Comparison of ENCODE assay signal across 1 cellular context in the genomic region with DNA sequence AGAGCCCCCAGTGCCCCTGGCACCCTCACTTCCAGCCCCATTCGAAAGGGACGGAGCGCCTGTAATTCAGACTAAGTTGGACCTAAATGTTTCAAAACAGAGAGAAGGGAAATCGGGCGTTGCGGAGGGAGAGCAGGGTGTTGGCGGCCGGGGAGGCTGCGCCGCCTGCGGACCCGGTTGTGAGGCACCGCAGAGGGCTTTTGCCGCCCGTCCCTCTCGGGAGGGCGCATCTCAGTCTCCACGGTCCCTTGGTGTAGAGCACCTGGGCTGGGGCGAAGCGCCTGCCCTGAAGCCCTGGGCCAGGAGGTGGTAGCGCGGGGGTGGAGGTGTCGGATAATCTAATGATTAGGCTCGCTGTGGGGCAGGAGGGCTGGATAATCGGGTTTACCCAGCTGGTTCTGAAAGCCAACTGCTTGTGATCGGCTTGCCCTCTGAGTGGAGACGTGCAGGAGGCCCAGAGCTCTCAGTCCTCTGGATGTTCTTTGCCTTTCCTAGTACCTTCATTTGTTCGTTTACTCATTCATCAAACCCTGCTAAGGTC.
TF ChIP-seq lines count a peak whose summit lies in the region.

No MANE protein-coding gene starts in this region.

TF ChIP-seq in GM23338, 12 proteins besides CTCF, POLR2A, EP300 and RAD21 (continued from another document):
- TF ChIP-seq, protein P1, sequence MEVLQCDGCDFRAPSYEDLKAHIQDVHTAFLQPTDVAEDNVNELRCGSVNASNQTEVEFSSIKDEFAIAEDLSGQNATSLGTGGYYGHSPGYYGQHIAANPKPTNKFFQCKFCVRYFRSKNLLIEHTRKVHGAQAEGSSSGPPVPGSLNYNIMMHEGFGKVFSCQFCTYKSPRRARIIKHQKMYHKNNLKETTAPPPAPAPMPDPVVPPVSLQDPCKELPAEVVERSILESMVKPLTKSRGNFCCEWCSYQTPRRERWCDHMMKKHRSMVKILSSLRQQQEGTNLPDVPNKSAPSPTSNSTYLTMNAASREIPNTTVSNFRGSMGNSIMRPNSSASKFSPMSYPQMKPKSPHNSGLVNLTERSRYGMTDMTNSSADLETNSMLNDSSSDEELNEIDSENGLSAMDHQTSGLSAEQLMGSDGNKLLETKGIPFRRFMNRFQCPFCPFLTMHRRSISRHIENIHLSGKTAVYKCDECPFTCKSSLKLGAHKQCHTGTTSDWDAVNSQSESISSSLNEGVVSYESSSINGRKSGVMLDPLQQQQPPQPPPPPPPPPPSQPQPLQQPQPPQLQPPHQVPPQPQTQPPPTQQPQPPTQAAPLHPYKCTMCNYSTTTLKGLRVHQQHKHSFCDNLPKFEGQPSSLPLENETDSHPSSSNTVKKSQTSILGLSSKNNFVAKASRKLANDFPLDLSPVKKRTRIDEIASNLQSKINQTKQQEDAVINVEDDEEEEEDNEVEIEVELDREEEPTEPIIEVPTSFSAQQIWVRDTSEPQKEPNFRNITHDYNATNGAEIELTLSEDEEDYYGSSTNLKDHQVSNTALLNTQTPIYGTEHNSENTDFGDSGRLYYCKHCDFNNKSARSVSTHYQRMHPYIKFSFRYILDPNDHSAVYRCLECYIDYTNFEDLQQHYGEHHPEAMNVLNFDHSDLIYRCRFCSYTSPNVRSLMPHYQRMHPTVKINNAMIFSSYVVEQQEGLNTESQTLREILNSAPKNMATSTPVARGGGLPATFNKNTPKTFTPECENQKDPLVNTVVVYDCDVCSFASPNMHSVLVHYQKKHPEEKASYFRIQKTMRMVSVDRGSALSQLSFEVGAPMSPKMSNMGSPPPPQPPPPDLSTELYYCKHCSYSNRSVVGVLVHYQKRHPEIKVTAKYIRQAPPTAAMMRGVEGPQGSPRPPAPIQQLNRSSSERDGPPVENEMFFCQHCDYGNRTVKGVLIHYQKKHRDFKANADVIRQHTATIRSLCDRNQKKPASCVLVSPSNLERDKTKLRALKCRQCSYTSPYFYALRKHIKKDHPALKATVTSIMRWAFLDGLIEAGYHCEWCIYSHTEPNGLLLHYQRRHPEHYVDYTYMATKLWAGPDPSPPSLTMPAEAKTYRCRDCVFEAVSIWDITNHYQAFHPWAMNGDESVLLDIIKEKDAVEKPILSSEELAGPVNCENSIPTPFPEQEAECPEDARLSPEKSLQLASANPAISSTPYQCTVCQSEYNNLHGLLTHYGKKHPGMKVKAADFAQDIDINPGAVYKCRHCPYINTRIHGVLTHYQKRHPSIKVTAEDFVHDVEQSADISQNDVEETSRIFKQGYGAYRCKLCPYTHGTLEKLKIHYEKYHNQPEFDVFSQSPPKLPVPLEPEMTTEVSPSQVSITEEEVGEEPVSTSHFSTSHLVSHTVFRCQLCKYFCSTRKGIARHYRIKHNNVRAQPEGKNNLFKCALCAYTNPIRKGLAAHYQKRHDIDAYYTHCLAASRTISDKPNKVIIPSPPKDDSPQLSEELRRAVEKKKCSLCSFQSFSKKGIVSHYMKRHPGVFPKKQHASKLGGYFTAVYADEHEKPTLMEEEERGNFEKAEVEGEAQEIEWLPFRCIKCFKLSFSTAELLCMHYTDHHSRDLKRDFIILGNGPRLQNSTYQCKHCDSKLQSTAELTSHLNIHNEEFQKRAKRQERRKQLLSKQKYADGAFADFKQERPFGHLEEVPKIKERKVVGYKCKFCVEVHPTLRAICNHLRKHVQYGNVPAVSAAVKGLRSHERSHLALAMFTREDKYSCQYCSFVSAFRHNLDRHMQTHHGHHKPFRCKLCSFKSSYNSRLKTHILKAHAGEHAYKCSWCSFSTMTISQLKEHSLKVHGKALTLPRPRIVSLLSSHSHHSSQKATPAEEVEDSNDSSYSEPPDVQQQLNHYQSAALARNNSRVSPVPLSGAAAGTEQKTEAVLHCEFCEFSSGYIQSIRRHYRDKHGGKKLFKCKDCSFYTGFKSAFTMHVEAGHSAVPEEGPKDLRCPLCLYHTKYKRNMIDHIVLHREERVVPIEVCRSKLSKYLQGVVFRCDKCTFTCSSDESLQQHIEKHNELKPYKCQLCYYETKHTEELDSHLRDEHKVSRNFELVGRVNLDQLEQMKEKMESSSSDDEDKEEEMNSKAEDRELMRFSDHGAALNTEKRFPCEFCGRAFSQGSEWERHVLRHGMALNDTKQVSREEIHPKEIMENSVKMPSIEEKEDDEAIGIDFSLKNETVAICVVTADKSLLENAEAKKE (CRISPR knock-in tag; IDR thresholded peaks at IDR 0.05): no peak
- no peak for TF ChIP-seq EZH2 (IDR thresholded peaks at IDR 0.05; ENCODE audit: low read depth, unreplicated experiment)
- TF ChIP-seq, protein P2, sequence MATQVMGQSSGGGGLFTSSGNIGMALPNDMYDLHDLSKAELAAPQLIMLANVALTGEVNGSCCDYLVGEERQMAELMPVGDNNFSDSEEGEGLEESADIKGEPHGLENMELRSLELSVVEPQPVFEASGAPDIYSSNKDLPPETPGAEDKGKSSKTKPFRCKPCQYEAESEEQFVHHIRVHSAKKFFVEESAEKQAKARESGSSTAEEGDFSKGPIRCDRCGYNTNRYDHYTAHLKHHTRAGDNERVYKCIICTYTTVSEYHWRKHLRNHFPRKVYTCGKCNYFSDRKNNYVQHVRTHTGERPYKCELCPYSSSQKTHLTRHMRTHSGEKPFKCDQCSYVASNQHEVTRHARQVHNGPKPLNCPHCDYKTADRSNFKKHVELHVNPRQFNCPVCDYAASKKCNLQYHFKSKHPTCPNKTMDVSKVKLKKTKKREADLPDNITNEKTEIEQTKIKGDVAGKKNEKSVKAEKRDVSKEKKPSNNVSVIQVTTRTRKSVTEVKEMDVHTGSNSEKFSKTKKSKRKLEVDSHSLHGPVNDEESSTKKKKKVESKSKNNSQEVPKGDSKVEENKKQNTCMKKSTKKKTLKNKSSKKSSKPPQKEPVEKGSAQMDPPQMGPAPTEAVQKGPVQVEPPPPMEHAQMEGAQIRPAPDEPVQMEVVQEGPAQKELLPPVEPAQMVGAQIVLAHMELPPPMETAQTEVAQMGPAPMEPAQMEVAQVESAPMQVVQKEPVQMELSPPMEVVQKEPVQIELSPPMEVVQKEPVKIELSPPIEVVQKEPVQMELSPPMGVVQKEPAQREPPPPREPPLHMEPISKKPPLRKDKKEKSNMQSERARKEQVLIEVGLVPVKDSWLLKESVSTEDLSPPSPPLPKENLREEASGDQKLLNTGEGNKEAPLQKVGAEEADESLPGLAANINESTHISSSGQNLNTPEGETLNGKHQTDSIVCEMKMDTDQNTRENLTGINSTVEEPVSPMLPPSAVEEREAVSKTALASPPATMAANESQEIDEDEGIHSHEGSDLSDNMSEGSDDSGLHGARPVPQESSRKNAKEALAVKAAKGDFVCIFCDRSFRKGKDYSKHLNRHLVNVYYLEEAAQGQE (IDR thresholded peaks at IDR 0.05; ENCODE audit: unreplicated experiment): no peak
- TF ChIP-seq STAT1 (IDR thresholded peaks at IDR 0.05; ENCODE audit: unreplicated experiment): no peak
- no peak for TF ChIP-seq EZH2phosphoT487 (IDR thresholded peaks at IDR 0.05; ENCODE audit: unreplicated experiment)
- TF ChIP-seq NANOG (IDR thresholded peaks at IDR 0.05; ENCODE audit: borderline replicate concordance): no peak
